Comparison of ENCODE assay signal across 22 cellular contexts in the genomic region with DNA sequence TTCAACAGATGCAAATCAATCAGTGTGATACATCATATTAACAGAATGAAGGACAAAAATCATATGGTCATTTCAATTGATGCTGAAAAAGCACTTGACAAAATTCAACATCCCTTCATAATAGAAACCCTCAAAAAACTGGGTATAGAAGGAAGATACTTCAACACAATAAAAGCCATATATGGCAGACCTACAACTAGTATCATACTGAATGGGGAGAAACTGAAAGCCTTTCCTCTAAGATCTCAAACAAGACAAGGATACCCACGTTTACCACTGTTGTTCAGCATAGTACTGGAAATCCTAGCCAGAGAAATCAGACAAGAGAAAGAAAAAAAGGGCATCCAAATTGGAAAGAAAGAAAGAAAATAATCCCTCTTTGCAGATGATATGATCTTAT. TPM values are rescaled to one million over a fixed set of nuclear protein-coding genes. Genes with fewer than 3 reads are reported as not detected.
DNase-seq lines count a peak whose midpoint lies in the region; FAIRE-seq and TF ChIP-seq lines count a peak whose summit lies in the region.
"Had no signal": no experiment of that assay in that cellular context is flagged by ENCODE, and none has a peak within 500 bp of the region (broad histone marks: within the 10 kb centered on the region; RNA-seq: fewer than 3 reads in every experiment).

No MANE protein-coding gene starts in this region.

- no peak for TF ChIP-seq POLR2A in H54 (IDR thresholded peaks at IDR 0.05; ENCODE audit: low read depth, low read length)

- no peaks in the 10 kb centered on the region for H3K27me3 ChIP-seq in osteoblast (ENCODE audit: insufficient read depth, low read length)
- H3K27me3 ChIP-seq: BE2C, BLaER1 had no signal

- peak overlapping the region; percentile 25 for H2AFZ ChIP-seq in osteoblast (ENCODE audit: low read length)

- H3K4me2 ChIP-seq in osteoblast (ENCODE audit: insufficient read depth, low read length): no peak overlapping the region
- H3K4me2 ChIP-seq: BLaER1 had no signal

- peak; percentile 41 for FAIRE-seq in H54 (lab: Jason Lieb, UNC)
- FAIRE-seq: A204.1, D721Med, G401.6, GM12891 had no signal

- no peak overlapping the region for H3K4me3 ChIP-seq in osteoblast (ENCODE audit: insufficient read depth, low read length)
- H3K4me3 ChIP-seq: BLaER1 had no signal

- no peaks in the 10 kb centered on the region for H3K79me2 ChIP-seq in osteoblast (ENCODE audit: insufficient read depth, low read length)

- CTCF ChIA-PET in HEK293T (lab: Yijun Ruan, JAX): no interaction called here

- H3K9me3 ChIP-seq in osteoblast (ENCODE audit: low read depth, low read length): no peaks in the 10 kb centered on the region
- H3K9me3 ChIP-seq: BE2C had no signal

- DNase-seq in H54 (ENCODE audit: insufficient read length, low spot score) (no peak), osteoblast (ENCODE audit: insufficient read length, low spot score, missing footprints) (no peak), HuH-7.5 (ENCODE audit: low spot score) (no peak), HEK293T (ENCODE audit: extremely low spot score) (no peak), HUDEP-2 (lab: John Stamatoyannopoulos, UW; ENCODE audit: unreplicated experiment in 76 of 76) (no peak)
- DNase-seq: 8988T; ACHN; BE2C; C1 segment of cervical spinal cord; Calu3; CD4-positive, alpha-beta memory T cell; CD4-positive, CD25-positive, alpha-beta regulatory T cell; CD8-positive, alpha-beta memory T cell; COR-L47; DMS79 treated with DMSO at 0.1 percent for 48 hours; GF-D8 had no signal

- no peaks in the 10 kb centered on the region for H3K36me3 ChIP-seq in osteoblast (ENCODE audit: insufficient read depth, low read length)
- H3K36me3 ChIP-seq: BE2C, BLaER1 had no signal

- no peaks in the 10 kb centered on the region for H3K4me1 ChIP-seq in osteoblast (ENCODE audit: insufficient read depth, low read length)
- H3K4me1 ChIP-seq: BE2C, BLaER1 had no signal

- H3K27ac ChIP-seq in osteoblast (ENCODE audit: low read depth, low read length): no peak overlapping the region
- H3K27ac ChIP-seq: BLaER1 had no signal

- no peaks in the 10 kb centered on the region for H4K20me1 ChIP-seq in osteoblast (ENCODE audit: insufficient read depth, low read length)
- H4K20me1 ChIP-seq: BLaER1 had no signal

- POLR2A ChIA-PET in HEK293T (lab: Yijun Ruan, JAX): no interaction called here

- no peak for TF ChIP-seq CTCF in osteoblast (IDR thresholded peaks at IDR 0.05; ENCODE audit: extremely low read depth, low read depth, low read length)

TF ChIP-seq in HEK293T, 16 proteins besides CTCF, POLR2A, EP300 and RAD21:
- TF ChIP-seq L3MBTL2 (conservative IDR thresholded peaks at IDR 0.05) (no peak), FOXK2 (IDR thresholded peaks at IDR 0.05) (no peak), SP1 (IDR thresholded peaks at IDR 0.05) (no peak), BHLHE40 (IDR thresholded peaks at IDR 0.05; ENCODE audit: borderline replicate concordance) (no peak), ARNT (IDR thresholded peaks at IDR 0.05) (no peak), ZNF384 (IDR thresholded peaks at IDR 0.05) (no peak), HDGF (IDR thresholded peaks at IDR 0.05; ENCODE audit: borderline replicate concordance) (no peak), SUZ12 (IDR thresholded peaks at IDR 0.05) (no peak), LEF1 (IDR thresholded peaks at IDR 0.05; ENCODE audit: borderline replicate concordance) (no peak), FOXA1 (IDR thresholded peaks at IDR 0.05) (no peak), FOXM1 (IDR thresholded peaks at IDR 0.05; ENCODE audit: borderline replicate concordance) (no peak), NFRKB (IDR thresholded peaks at IDR 0.05) (no peak), TARDBP (IDR thresholded peaks at IDR 0.05) (no peak), ELF4 (IDR thresholded peaks at IDR 0.05) (no peak), CTBP1 (IDR thresholded peaks at IDR 0.05; ENCODE audit: borderline replicate concordance) (no peak)
- TF ChIP-seq, protein P1, sequence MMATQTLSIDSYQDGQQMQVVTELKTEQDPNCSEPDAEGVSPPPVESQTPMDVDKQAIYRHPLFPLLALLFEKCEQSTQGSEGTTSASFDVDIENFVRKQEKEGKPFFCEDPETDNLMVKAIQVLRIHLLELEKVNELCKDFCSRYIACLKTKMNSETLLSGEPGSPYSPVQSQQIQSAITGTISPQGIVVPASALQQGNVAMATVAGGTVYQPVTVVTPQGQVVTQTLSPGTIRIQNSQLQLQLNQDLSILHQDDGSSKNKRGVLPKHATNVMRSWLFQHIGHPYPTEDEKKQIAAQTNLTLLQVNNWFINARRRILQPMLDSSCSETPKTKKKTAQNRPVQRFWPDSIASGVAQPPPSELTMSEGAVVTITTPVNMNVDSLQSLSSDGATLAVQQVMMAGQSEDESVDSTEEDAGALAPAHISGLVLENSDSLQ (IDR thresholded peaks at IDR 0.05): no peak
TF ChIP-seq in HEK293T: peak in this region for 0.

RNA-seq across cellular contexts. Expression of a gene that starts 47.1 kb away (rescaled TPM):
- under 0.01 TPM in 1 of 2 replicates, not detected in the other for total RNA-seq in osteoblast
- total RNA-seq: A673; Calu3; CD4-positive, alpha-beta memory T cell; CD4-positive, CD25-positive, alpha-beta regulatory T cell; CD8-positive, alpha-beta memory T cell had no signal
